1 cellular context compared by ENCODE assay signal in genomic region chr9:120385606-120386389, GRCh38.
TF ChIP-seq lines count a peak whose summit lies in the region.

No MANE protein-coding gene starts in this region.

TF ChIP-seq in WTC11, 78 proteins besides CTCF, POLR2A, EP300 and RAD21 (continued from another document):
- TF ChIP-seq STAT6 (CRISPR knock-in tag; conservative IDR thresholded peaks at IDR 0.05; ENCODE audit: low read depth) (no peak), NR2C2 (CRISPR knock-in tag; IDR thresholded peaks at IDR 0.05) (no peak), GRHL2 (CRISPR knock-in tag; IDR thresholded peaks at IDR 0.05; ENCODE audit: insufficient replicate concordance, severe bottlenecking) (no peak)
- TF ChIP-seq, protein P1, sequence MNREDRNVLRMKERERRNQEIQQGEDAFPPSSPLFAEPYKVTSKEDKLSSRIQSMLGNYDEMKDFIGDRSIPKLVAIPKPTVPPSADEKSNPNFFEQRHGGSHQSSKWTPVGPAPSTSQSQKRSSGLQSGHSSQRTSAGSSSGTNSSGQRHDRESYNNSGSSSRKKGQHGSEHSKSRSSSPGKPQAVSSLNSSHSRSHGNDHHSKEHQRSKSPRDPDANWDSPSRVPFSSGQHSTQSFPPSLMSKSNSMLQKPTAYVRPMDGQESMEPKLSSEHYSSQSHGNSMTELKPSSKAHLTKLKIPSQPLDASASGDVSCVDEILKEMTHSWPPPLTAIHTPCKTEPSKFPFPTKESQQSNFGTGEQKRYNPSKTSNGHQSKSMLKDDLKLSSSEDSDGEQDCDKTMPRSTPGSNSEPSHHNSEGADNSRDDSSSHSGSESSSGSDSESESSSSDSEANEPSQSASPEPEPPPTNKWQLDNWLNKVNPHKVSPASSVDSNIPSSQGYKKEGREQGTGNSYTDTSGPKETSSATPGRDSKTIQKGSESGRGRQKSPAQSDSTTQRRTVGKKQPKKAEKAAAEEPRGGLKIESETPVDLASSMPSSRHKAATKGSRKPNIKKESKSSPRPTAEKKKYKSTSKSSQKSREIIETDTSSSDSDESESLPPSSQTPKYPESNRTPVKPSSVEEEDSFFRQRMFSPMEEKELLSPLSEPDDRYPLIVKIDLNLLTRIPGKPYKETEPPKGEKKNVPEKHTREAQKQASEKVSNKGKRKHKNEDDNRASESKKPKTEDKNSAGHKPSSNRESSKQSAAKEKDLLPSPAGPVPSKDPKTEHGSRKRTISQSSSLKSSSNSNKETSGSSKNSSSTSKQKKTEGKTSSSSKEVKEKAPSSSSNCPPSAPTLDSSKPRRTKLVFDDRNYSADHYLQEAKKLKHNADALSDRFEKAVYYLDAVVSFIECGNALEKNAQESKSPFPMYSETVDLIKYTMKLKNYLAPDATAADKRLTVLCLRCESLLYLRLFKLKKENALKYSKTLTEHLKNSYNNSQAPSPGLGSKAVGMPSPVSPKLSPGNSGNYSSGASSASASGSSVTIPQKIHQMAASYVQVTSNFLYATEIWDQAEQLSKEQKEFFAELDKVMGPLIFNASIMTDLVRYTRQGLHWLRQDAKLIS (CRISPR knock-in tag; IDR thresholded peaks at IDR 0.05; ENCODE audit: borderline replicate concordance), result no peak
- TF ChIP-seq, protein P2, sequence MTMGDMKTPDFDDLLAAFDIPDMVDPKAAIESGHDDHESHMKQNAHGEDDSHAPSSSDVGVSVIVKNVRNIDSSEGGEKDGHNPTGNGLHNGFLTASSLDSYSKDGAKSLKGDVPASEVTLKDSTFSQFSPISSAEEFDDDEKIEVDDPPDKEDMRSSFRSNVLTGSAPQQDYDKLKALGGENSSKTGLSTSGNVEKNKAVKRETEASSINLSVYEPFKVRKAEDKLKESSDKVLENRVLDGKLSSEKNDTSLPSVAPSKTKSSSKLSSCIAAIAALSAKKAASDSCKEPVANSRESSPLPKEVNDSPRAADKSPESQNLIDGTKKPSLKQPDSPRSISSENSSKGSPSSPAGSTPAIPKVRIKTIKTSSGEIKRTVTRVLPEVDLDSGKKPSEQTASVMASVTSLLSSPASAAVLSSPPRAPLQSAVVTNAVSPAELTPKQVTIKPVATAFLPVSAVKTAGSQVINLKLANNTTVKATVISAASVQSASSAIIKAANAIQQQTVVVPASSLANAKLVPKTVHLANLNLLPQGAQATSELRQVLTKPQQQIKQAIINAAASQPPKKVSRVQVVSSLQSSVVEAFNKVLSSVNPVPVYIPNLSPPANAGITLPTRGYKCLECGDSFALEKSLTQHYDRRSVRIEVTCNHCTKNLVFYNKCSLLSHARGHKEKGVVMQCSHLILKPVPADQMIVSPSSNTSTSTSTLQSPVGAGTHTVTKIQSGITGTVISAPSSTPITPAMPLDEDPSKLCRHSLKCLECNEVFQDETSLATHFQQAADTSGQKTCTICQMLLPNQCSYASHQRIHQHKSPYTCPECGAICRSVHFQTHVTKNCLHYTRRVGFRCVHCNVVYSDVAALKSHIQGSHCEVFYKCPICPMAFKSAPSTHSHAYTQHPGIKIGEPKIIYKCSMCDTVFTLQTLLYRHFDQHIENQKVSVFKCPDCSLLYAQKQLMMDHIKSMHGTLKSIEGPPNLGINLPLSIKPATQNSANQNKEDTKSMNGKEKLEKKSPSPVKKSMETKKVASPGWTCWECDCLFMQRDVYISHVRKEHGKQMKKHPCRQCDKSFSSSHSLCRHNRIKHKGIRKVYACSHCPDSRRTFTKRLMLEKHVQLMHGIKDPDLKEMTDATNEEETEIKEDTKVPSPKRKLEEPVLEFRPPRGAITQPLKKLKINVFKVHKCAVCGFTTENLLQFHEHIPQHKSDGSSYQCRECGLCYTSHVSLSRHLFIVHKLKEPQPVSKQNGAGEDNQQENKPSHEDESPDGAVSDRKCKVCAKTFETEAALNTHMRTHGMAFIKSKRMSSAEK (CRISPR knock-in tag; IDR thresholded peaks at IDR 0.05; ENCODE audit: borderline replicate concordance), result no peak
